Comparison of ENCODE assay signal across 14 cellular contexts in the genomic region with DNA sequence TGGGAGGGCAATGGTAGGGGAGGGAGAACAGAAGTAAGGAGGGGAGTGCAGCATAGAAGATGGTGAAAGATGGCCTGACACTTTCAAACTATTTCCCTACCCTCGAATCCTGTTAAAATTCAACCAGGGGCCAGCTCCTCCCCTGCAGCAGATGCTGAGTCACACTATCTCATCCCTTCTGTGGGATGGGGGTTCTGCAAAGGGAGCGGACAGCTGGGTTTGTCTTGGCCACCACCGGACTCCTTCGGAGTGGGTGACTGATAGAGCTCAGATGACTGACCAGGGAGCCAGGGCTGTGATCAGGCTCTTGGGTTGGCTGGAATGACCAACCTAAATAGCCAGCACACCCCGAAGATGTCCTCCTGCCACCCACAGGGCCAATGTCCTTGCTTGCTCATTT. TPM values are rescaled to one million over a fixed set of nuclear protein-coding genes. Genes with fewer than 3 reads are reported as not detected.
"Had no signal": no experiment of that assay in that cellular context is flagged by ENCODE, and none has a peak within 500 bp of the region (broad histone marks: within the 10 kb centered on the region; RNA-seq: fewer than 3 reads in every experiment).

No MANE protein-coding gene starts in this region.

- H3K27me3 ChIP-seq: ascending aorta, cardiac muscle cell had no signal

- DNase-seq: activated CD4-positive, alpha-beta memory T cell treated with anti-CD3 and anti-CD28 coated beads, Interleukin-2, amount 10 ng/mL, durations not matched to agents 7 days and 5 days; activated CD4-positive, alpha-beta T cell treated with anti-CD3 and anti-CD28 coated beads for 36 hours; activated CD8-positive, alpha-beta memory T cell treated with anti-CD3 and anti-CD28 coated beads, Interleukin-2, amount 50 U/mL, for 48 hours; activated naive CD4-positive, alpha-beta T cell treated with Interleukin-2 at 50 U/mL for 16 hours; activated naive CD8-positive, alpha-beta T cell treated with anti-CD3 and anti-CD28 coated beads, Interleukin-2, amount 50 U/mL, for 24 hours; immature natural killer cell; nephron progenitor cell; tibial artery; WERI-Rb-1 had no signal

- H3K4me1 Mint-ChIP-seq: activated CD4-positive, alpha-beta memory T cell treated with anti-CD3 and anti-CD28 coated beads, Interleukin-2, amount 10 ng/mL, durations not matched to agents 7 days and 5 days; activated CD4-positive, alpha-beta T cell treated with anti-CD3 and anti-CD28 coated beads for 36 hours; activated naive CD8-positive, alpha-beta T cell treated with anti-CD3 and anti-CD28 coated beads, Interleukin-2, amount 50 U/mL, for 24 hours; immature natural killer cell; nephron progenitor cell had no signal

- H3K4me3 ChIP-seq: ascending aorta, cardiac muscle cell, tibial artery had no signal

- H3K27ac ChIP-seq: ascending aorta, cardiac muscle cell, tibial artery, WERI-Rb-1 had no signal

- H3K36me3 ChIP-seq: ascending aorta, cardiac muscle cell, tibial artery, WERI-Rb-1 had no signal

- H3K4me3 Mint-ChIP-seq: activated CD4-positive, alpha-beta memory T cell treated with anti-CD3 and anti-CD28 coated beads, Interleukin-2, amount 10 ng/mL, durations not matched to agents 7 days and 5 days; activated CD4-positive, alpha-beta T cell treated with anti-CD3 and anti-CD28 coated beads for 36 hours; activated naive CD8-positive, alpha-beta T cell treated with anti-CD3 and anti-CD28 coated beads, Interleukin-2, amount 50 U/mL, for 24 hours; immature natural killer cell; nephron progenitor cell had no signal

- H3K4me1 ChIP-seq: ascending aorta, tibial artery had no signal

- ATAC-seq: activated CD4-positive, alpha-beta T cell treated with anti-CD3 and anti-CD28 coated beads for 36 hours; activated naive CD8-positive, alpha-beta T cell treated with anti-CD3 and anti-CD28 coated beads, Interleukin-2, amount 50 U/mL, for 24 hours; esophagus mucosa; left lobe of liver had no signal

- H3K27ac Mint-ChIP-seq: activated CD4-positive, alpha-beta memory T cell treated with anti-CD3 and anti-CD28 coated beads, Interleukin-2, amount 10 ng/mL, durations not matched to agents 7 days and 5 days; activated CD4-positive, alpha-beta T cell treated with anti-CD3 and anti-CD28 coated beads for 36 hours; activated naive CD8-positive, alpha-beta T cell treated with anti-CD3 and anti-CD28 coated beads, Interleukin-2, amount 50 U/mL, for 24 hours; immature natural killer cell; nephron progenitor cell had no signal

RNA-seq across cellular contexts. Expression of a gene that starts 47.4 kb away (rescaled TPM):
- total RNA-seq: activated CD4-positive, alpha-beta memory T cell treated with anti-CD3 and anti-CD28 coated beads, Interleukin-2, amount 10 ng/mL, durations not matched to agents 7 days and 5 days; activated CD4-positive, alpha-beta T cell treated with anti-CD3 and anti-CD28 coated beads for 36 hours; ascending aorta; esophagus mucosa; fibroblast of villous mesenchyme; left lobe of liver had no signal
